In the genomic region with DNA sequence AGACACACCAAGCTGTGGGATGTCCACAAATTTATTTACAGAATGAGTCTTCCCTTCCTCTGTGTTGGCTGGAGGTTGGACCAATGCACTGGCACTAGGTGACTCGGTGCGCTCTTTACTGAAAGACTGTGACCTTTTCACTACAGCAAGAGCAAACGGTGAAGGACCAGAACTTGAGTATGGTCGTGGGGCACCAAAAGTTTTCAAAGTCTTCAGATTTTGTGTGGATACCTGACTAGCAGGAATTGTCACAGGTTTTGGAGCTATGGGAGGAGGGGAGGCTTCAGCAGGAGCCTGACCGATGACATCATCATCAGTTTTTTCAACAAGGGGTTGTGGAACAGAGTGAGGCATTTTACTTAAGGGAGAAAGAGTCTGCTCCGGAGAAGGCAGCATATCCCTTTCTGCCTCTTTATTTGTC, we compare ENCODE assay signal across 14 cellular contexts.
"Had no signal": no experiment of that assay in that cellular context is flagged by ENCODE, and none has a peak within 500 bp of the region (broad histone marks: within the 10 kb centered on the region; RNA-seq: fewer than 3 reads in every experiment).

No MANE protein-coding gene starts in this region.

- H3K4me1 ChIP-seq: suprapubic skin had no signal

- H3K4me3 ChIP-seq: body of pancreas, suprapubic skin had no signal

- DNase-seq: activated CD4-positive, alpha-beta T cell treated with anti-CD3 and anti-CD28 coated beads, Interleukin-2, amount 50 U/mL, for 1 hour; activated CD4-positive, CD25-positive, alpha-beta regulatory T cell; body of pancreas; central memory CD4-positive, alpha-beta T cell; cortex of kidney; effector CD8-positive, alpha-beta T cell; glutamatergic neuron; left ventricle myocardium superior; stimulated activated CD4-positive, alpha-beta T cell treated with anti-CD3 and anti-CD28 coated beads, Interleukin-4, amount 100 ng/mL, for 1 hour; stimulated activated CD8-positive, alpha-beta memory T cell treated with anti-CD3 and anti-CD28 coated beads, Interleukin-4, amount 100 ng/mL, for 48 hours; stimulated activated naive CD8-positive, alpha-beta T cell treated with anti-CD3 and anti-CD28 coated beads, Interleukin-15, Interleukin-2, amounts not matched to agents 100 U/mL and 50 U/mL, for 24 hours; T-cell had no signal

- H3K9me3 ChIP-seq: body of pancreas, suprapubic skin had no signal

- H3K27me3 ChIP-seq: body of pancreas, suprapubic skin had no signal

- H3K27ac ChIP-seq: body of pancreas, epithelial cell of prostate, suprapubic skin had no signal

- ATAC-seq: body of pancreas; left ventricle myocardium superior; stimulated activated naive CD8-positive, alpha-beta T cell treated with anti-CD3 and anti-CD28 coated beads, Interleukin-15, Interleukin-2, amounts not matched to agents 100 U/mL and 50 U/mL, for 24 hours; T-cell had no signal
